21 cellular contexts compared by ENCODE assay signal in genomic region chr1:67739361-67739760, GRCh38. TPM values are rescaled to one million over a fixed set of nuclear protein-coding genes. Genes with fewer than 3 reads are reported as not detected.
DNase-seq lines count a peak whose midpoint lies in the region; ATAC-seq, FAIRE-seq and TF ChIP-seq lines count a peak whose summit lies in the region.
"Had no signal": no experiment of that assay in that cellular context is flagged by ENCODE, and none has a peak within 500 bp of the region (broad histone marks: within the 10 kb centered on the region; RNA-seq: fewer than 3 reads in every experiment).

No MANE protein-coding gene starts in this region.

- H3K9me2 ChIP-seq in OCI-LY7 (ENCODE audit: insufficient read depth, low read length): no peaks in the 10 kb centered on the region

- H3K9me3 ChIP-seq in OCI-LY7 (ENCODE audit: low read length) (no peaks in the 10 kb centered on the region), K562 (replicated peaks; ENCODE audit: control insufficient read depth, insufficient read depth, low read depth, low read length) (no peaks in the 10 kb centered on the region), mesenchymal stem cell (ENCODE audit: control insufficient read depth, low read length) (no peaks in the 10 kb centered on the region), thoracic aorta (no peaks in the 10 kb centered on the region)
- H3K9me3 ChIP-seq: BE2C had no signal

- BruUV-seq in OCI-LY7 (replicated peaks; lab: Mats Ljungman, UMichigan): no TSS peak
- no TSS peak for BruUV-seq in K562 (replicated peaks; lab: Mats Ljungman, UMichigan)

- H3K23ac ChIP-seq in mesenchymal stem cell (ENCODE audit: low read length in 2 of 2): no peak overlapping the region

- H2BK15ac ChIP-seq in mesenchymal stem cell (ENCODE audit: low read depth, poor library complexity, severe bottlenecking): no peak overlapping the region

- no peak overlapping the region for H3K18ac ChIP-seq in mesenchymal stem cell (ENCODE audit: low read depth in 1 of 2, low read length in 2 of 2)

- TF ChIP-seq POLR2A in K562 (conservative IDR thresholded peaks at IDR 0.05): no peak

- intact Hi-C loops in OCI-LY7 (cut with micrococcal nuclease; ENCODE audit: unreplicated experiment): loop anchor here (5.0 to 10.0 kb wide), 2 partner anchors 687 to 975 kb away; partner anchors contain the start of gene SLC35D1
- intact Hi-C loops in K562 (cut with micrococcal nuclease): no loop called here

- H2AFZ ChIP-seq in OCI-LY7 (ENCODE audit: low read length) (peak overlapping the region; percentile 33; the same call in 1 of the 2 replicates), K562 (ENCODE audit: low read depth, low read length) (0 out of 2 replicates have a peak overlapping the region, but pooled peaks have one; percentile 7), mesenchymal stem cell (ENCODE audit: low read depth, low read length) (no peak overlapping the region)

- no peak overlapping the region for H2BK120ac ChIP-seq in mesenchymal stem cell (ENCODE audit: low read depth, low read length)

- H3K79me2 ChIP-seq in OCI-LY7 (ENCODE audit: insufficient read depth, low read depth, low read length): peaks cover 11% of the 10 kb centered on the region; the same call in 1 of the 2 replicates
- no peaks in the 10 kb centered on the region for H3K79me2 ChIP-seq in K562 (ENCODE audit: control insufficient read depth, insufficient read depth, low read length)

- in situ Hi-C loops in K562 (cut with MboI): loop anchor here (5.0 kb wide), 1 partner anchor 42 kb away; no protein-coding TSS in a partner anchor

- no peaks in the 10 kb centered on the region for H3K36me3 ChIP-seq in OCI-LY7 (ENCODE audit: insufficient read depth, low read length)
- no peaks in the 10 kb centered on the region for H3K36me3 ChIP-seq in K562 (ENCODE audit: control insufficient read depth, insufficient read depth, low read length)
- peaks cover 5 to 6% of the 10 kb centered on the region in 2 experiments for H3K36me3 ChIP-seq in mesenchymal stem cell (ENCODE audit: control insufficient read depth in 1 of 2, insufficient read depth in 2 of 2, low read depth in 1 of 2, low read length in 2 of 2)
- no peaks in the 10 kb centered on the region for H3K36me3 ChIP-seq in thoracic aorta
- H3K36me3 ChIP-seq: BE2C had no signal

- no peak overlapping the region for H3K4me2 ChIP-seq in OCI-LY7 (ENCODE audit: low read length)
- H3K4me2 ChIP-seq in K562 (ENCODE audit: insufficient read depth, low read length): no peak overlapping the region
- no peak overlapping the region for H3K4me2 ChIP-seq in mesenchymal stem cell (ENCODE audit: low read length, poor library complexity, severe bottlenecking)

- no peak for TF ChIP-seq CTCF in OCI-LY7 (conservative IDR thresholded peaks at IDR 0.05; ENCODE audit: low read length)
- no peak for TF ChIP-seq CTCF in K562 (IDR thresholded peaks at IDR 0.05 in 2 of 3, conservative IDR thresholded peaks at IDR 0.05 in 1 of 3; ENCODE audit: insufficient read depth in 2 of 3, low read depth in 1 of 3, low read length in 3 of 3)
- no peak for TF ChIP-seq CTCF in thoracic aorta (IDR thresholded peaks at IDR 0.05)

- H4K20me1 ChIP-seq in OCI-LY7 (ENCODE audit: insufficient read depth, low read length) (no peaks in the 10 kb centered on the region), K562 (replicated peaks; ENCODE audit: control insufficient read depth, insufficient read depth, low read length) (no peaks in the 10 kb centered on the region)

- no peak for DNase-seq in OCI-LY7 (ENCODE audit: low spot score)
- no peak for DNase-seq in K562 (ENCODE audit: extremely low read depth in 1 of 4, low spot score in 3 of 4)
- no peak for DNase-seq in mesenchymal stem cell
- no peak for DNase-seq in thoracic aorta (ENCODE audit: low spot score)
- no peak for DNase-seq in NCI-H748 treated with DMSO at 0.1 percent for 48 hours (lab: John Stamatoyannopoulos, UW)
- no peak for DNase-seq in NCI-H2081 treated with DMSO at 0.1 percent for 48 hours (lab: John Stamatoyannopoulos, UW)
- DNase-seq: BE2C, COR-L47, DMS79, H7, HFFc6, KBM-7, NCI-H1092 treated with DMSO at 0.1 percent for 48 hours, NCI-H1436 treated with DMSO at 0.1 percent for 48 hours, NCI-H2029, NCI-H345, NCI-H524, SHP77 treated with DMSO at 0.1 percent for 48 hours had no signal

- H3K9me1 ChIP-seq in K562 (ENCODE audit: control insufficient read depth, insufficient read depth, low read length): no peaks in the 10 kb centered on the region

- WGBS in K562 (ENCODE audit: insufficient coverage, low coverage, missing lambda C conversion rate): 62% methylated on average over 5 of the region's 5 CpGs
- WGBS in mesenchymal stem cell: 92% methylated on average over 5 of the region's 5 CpGs

- H3K27me3 ChIP-seq in K562 (ENCODE audit: control insufficient read depth in 2 of 2, insufficient read depth in 2 of 2, low read length in 2 of 2) (no peaks in the 10 kb centered on the region), mesenchymal stem cell (ENCODE audit: control insufficient read depth in 1 of 2, insufficient read depth in 1 of 2, low read length in 2 of 2) (no peaks in the 10 kb centered on the region), thoracic aorta (replicated peaks; ENCODE audit: insufficient read depth) (no peaks in the 10 kb centered on the region)
- H3K27me3 ChIP-seq: BE2C had no signal

- H3K4me3 ChIP-seq in OCI-LY7 (ENCODE audit: low read depth, low read length, poor library complexity, severe bottlenecking): no peak overlapping the region
- no peak overlapping the region for H3K4me3 ChIP-seq in K562
- no peak overlapping the region for H3K4me3 ChIP-seq in mesenchymal stem cell (ENCODE audit: insufficient read depth in 1 of 2, low read depth in 1 of 2, low read length in 2 of 2)
- no peak overlapping the region for H3K4me3 ChIP-seq in thoracic aorta
- H3K4me3 ChIP-seq: SK-N-MC had no signal

- no peak for FAIRE-seq in K562 (lab: Jason Lieb, UNC)

- H2BK12ac ChIP-seq in mesenchymal stem cell (ENCODE audit: low read length in 2 of 2): no peak overlapping the region

- H3K9ac ChIP-seq in K562 (ENCODE audit: insufficient read depth in 1 of 2, low read depth in 2 of 2, low read length in 2 of 2) (no peak overlapping the region), mesenchymal stem cell (ENCODE audit: low read length) (no peak overlapping the region)

- H3K14ac ChIP-seq in mesenchymal stem cell (ENCODE audit: low read length in 2 of 2): no peak overlapping the region

- H2BK5ac ChIP-seq in mesenchymal stem cell (ENCODE audit: low read depth, low read length, poor library complexity, severe bottlenecking): no peak overlapping the region

- H3K4me1 ChIP-seq in OCI-LY7 (ENCODE audit: insufficient read depth, low read length, poor library complexity, severe bottlenecking) (peaks cover 84% of the 10 kb centered on the region), K562 (replicated peaks in 1 of 2; ENCODE audit: control insufficient read depth in 2 of 2, insufficient read depth in 2 of 2, low read length in 2 of 2) (peaks cover 27 to 44% of the 10 kb centered on the region in 2 experiments), mesenchymal stem cell (ENCODE audit: control insufficient read depth, insufficient read depth, low read depth, low read length) (peaks cover 12% of the 10 kb centered on the region), thoracic aorta (ENCODE audit: control insufficient read depth in 1 of 2, low read depth in 2 of 2) (peaks cover 63 to 100% of the 10 kb centered on the region in 2 donors)
- H3K4me1 ChIP-seq: BE2C had no signal

- no peak overlapping the region for H4K91ac ChIP-seq in mesenchymal stem cell (ENCODE audit: low read length)

- H2AK5ac ChIP-seq in mesenchymal stem cell (ENCODE audit: low read length, severe bottlenecking): peak overlapping the region; percentile 59

- CTCF ChIA-PET in OCI-LY7 (lab: Charles Lee; ENCODE audit: unreplicated experiment) (no interaction called here), K562 (lab: Yijun Ruan, JAX; ENCODE audit: low intra/inter-chr PET ratio) (no interaction called here)

- TF ChIP-seq RAD21 in K562 (CRISPR knock-in tag; conservative IDR thresholded peaks at IDR 0.05 in 1 of 2, IDR thresholded peaks at IDR 0.05 in 1 of 2): no peak

- H3K79me1 ChIP-seq in mesenchymal stem cell (replicated peaks; ENCODE audit: low read length, poor library complexity, severe bottlenecking): peaks cover 26% of the 10 kb centered on the region

- ATAC-seq in K562 (no peak), thoracic aorta (ENCODE audit: insufficient number of reproducible peaks, low FRiP score, low read depth) (no peak), GM21447 (IDR thresholded peaks at IDR 0.05; ENCODE audit: unreplicated experiment) (no peak)

- H3K27ac ChIP-seq in OCI-LY7 (ENCODE audit: low read depth, low read length, poor library complexity, severe bottlenecking) (no peak overlapping the region), K562 (ENCODE audit: extremely low read depth, low read depth, low read length) (no peak overlapping the region), mesenchymal stem cell (ENCODE audit: low read length, poor library complexity, severe bottlenecking) (no peak overlapping the region), thoracic aorta (peak overlapping the region; percentile 95 to 97)
- H3K27ac ChIP-seq: HL-60, SK-N-MC had no signal

- no peak overlapping the region for H4K8ac ChIP-seq in mesenchymal stem cell (ENCODE audit: low read length)

- POLR2A ChIA-PET in OCI-LY7 (lab: Charles Lee): interaction anchor here (0.5 to 11.8 kb wide), 5 partner anchors 9 to 63 kb away, joined by 3 to 123 read pairs (median 5); partner anchors contain the start of gene GADD45A
- POLR2A ChIA-PET in K562 (lab: Yijun Ruan, JAX): no interaction called here

- no peak overlapping the region for H3K4ac ChIP-seq in mesenchymal stem cell (ENCODE audit: low read depth in 1 of 2, low read length in 2 of 2)

- TF ChIP-seq EP300 in K562 (IDR thresholded peaks at IDR 0.05; ENCODE audit: low read length): no peak

RNA-seq across cellular contexts. Expression of gene GADD45A, which starts 54.4 kb away (rescaled TPM):
- total RNA-seq in OCI-LY7 (2014; rRNA removed; shearing (Covaris generic)): 46.8 and 60.7 TPM in 2 replicates
- total RNA-seq in OCI-LY7 (2022) (48.6 and 54.9 TPM in 2 replicates), K562 (2014; rRNA removed) (124 and 128 TPM in 2 replicates), K562 (2014; rRNA removed; fragmentation: Illumina TruSeq; extraction: Trizol) (47.2 and 53.9 TPM in 2 replicates), K562 (2015; rRNA removed; fragmentation: Illumina TruSeq; extraction: Trizol) (35.6 and 36.3 TPM in 2 replicates), K562 (2021) (131 and 156 TPM in 2 replicates), thoracic aorta (100 to 1,000 TPM; 227 to 262 TPM)
- total RNA-seq in K562 (2011; cell fraction: chromatin; rRNA removed; ENCODE audit: low replicate concordance): 90.8 and 102 TPM in 2 replicates
- total RNA-seq in K562 (2011; cell fraction: nucleolus; rRNA removed): 107 and 116 TPM in 2 replicates
- 70.0 and 72.2 TPM in 2 replicates for total RNA-seq in K562 (2011; cell fraction: nucleoplasm; rRNA removed)
- polyA plus RNA-seq in K562 (2011; rRNA removed) (62.1 and 67.7 TPM in 2 replicates), K562 (2014; fragmentation: Illumina TruSeq; extraction: Trizol) (70.7 and 71.9 TPM in 2 replicates), K562 (2014; fragmentation: Nextera tagmentation; extraction: Ambion mirVana) (10 to 100 TPM; 21.3 to 22.4 TPM), K562 (2014; rRNA removed) (118 and 142 TPM in 2 replicates)
- polyA plus RNA-seq in K562 (2011; cell fraction: cytosol; rRNA removed): 70.5 and 81.1 TPM in 2 replicates
- 121 and 179 TPM in 2 replicates for polyA plus RNA-seq in K562 (2011; cell fraction: nucleus; rRNA removed)
- 105 and 115 TPM in 2 replicates for polyA plus RNA-seq in K562 (2012)
- 20.1 and 28.5 TPM in 2 replicates for polyA minus RNA-seq in K562 (2011; rRNA and poly(A)+ RNA removed)
- 39.4 and 64.1 TPM in 2 replicates for polyA minus RNA-seq in K562 (2011; cell fraction: cytosol; rRNA and poly(A)+ RNA removed)
- 113 and 146 TPM in 2 replicates for polyA minus RNA-seq in K562 (2011; cell fraction: nucleus; rRNA and poly(A)+ RNA removed)
- 46.4 TPM for polyA plus RNA-seq in mesenchymal stem cell (2013, experiment 1 of 2)
- 48.5 TPM for polyA plus RNA-seq in mesenchymal stem cell (2013, experiment 2 of 2)

Comparison
In these comparisons a context has a peak if more than half of its experiments do, and no peak if none do; other contexts are left out.
1. H3K27ac ChIP-seq: peak in thoracic aorta (2 of 2); none in OCI-LY7 (single experiment), K562 (single experiment) and mesenchymal stem cell (single experiment).